In genomic region chr1:30162565-30162964, GRCh38 we compare ENCODE assay signal across 26 cellular contexts.
"Had no signal": no experiment of that assay in that cellular context is flagged by ENCODE, and none has a peak within 500 bp of the region (broad histone marks: within the 10 kb centered on the region; RNA-seq: fewer than 3 reads in every experiment).

No MANE protein-coding gene starts in this region.

- DNase-seq: dermis blood vessel endothelial cell; dorsolateral prefrontal cortex; effector CD4-positive, alpha-beta T cell; effector memory CD8-positive, alpha-beta T cell; erythroblast; esophagus squamous epithelium; foreskin fibroblast; foreskin melanocyte; gastrocnemius medialis; glutamatergic neuron; head of caudate nucleus; heart right ventricle; hippocampal formation; left cardiac atrium; left lung; left ventricle myocardium superior; lower lobe of right lung; mesenchymal stem cell; mucosa of descending colon had no signal

- H3K4me3 ChIP-seq: coronary artery, dorsolateral prefrontal cortex, esophagus squamous epithelium, gastrocnemius medialis, heart right ventricle, left lung, lower lobe of right lung, mucosa of descending colon had no signal

- H3K36me3 ChIP-seq: esophagus squamous epithelium, gastrocnemius medialis, heart right ventricle, left lung, lower lobe of right lung had no signal

- H3K4me1 ChIP-seq: esophagus squamous epithelium, gastrocnemius medialis, heart right ventricle, left lung, lower lobe of right lung had no signal

- H3K27ac ChIP-seq: coronary artery, dorsolateral prefrontal cortex, epithelial cell of prostate, esophagus squamous epithelium, gastrocnemius medialis, heart right ventricle, left lung, lower lobe of right lung had no signal

- FAIRE-seq: colon, endometrium, islet of Langerhans, keratinocyte had no signal

- H3K9me3 ChIP-seq: esophagus squamous epithelium, gastrocnemius medialis, heart right ventricle, left lung, lower lobe of right lung, mucosa of descending colon had no signal

- ATAC-seq: effector memory CD8-positive, alpha-beta T cell; esophagus mucosa; gastrocnemius medialis; heart right ventricle; left cardiac atrium; left lung; left ventricle myocardium superior; mucosa of descending colon had no signal
